Comparison of ENCODE assay signal across 8 cellular contexts in the genomic region with DNA sequence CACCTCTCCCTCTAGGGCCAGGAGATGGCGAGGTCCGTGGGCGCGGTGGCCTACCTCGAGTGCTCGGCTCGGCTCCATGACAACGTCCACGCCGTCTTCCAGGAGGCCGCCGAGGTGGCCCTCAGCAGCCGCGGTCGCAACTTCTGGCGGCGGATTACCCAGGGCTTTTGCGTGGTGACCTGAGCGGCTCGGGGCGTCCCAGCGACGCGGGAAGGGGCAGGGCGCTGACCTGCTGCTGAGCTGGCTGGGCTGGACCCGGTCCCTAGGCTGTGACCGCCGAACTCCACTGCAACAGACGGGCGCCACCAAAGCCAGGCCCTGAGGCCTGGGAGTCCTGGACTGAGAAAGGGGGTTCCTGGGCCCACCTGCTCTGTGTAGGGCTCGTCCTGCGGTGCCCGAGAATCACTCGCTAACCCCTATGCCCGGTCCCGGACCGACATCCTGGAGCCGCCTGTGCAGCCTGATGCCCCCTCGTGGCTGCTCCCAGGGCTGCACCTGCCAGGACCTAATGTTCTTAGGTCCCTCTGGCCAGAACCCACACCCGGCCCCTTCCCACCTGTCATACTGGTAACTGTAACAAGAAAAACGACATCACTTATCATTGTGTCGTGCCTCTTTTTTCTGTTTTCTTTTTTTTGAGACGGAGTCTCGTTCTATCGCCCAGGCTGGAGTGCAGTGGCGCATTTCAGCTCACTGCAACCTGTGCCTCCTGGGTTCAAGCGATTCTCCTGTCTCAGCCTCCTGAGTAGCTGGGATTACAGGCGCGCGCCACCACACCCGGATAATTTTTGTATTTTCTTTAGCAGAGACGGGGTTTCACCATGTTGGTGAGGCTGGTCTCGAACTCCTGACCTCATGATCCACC. TPM values are rescaled to one million over a fixed set of nuclear protein-coding genes. Genes with fewer than 3 reads are reported as not detected.
DNase-seq lines count a peak whose midpoint lies in the region; ATAC-seq, FAIRE-seq and TF ChIP-seq lines count a peak whose summit lies in the region.

No MANE protein-coding gene starts in this region.

- H3K4me3 ChIP-seq in bronchial epithelial cell (ENCODE audit: low read depth, low read length) (no peak overlapping the region), kidney epithelial cell (ENCODE audit: low read depth, low read length) (peak overlapping the region; percentile 2)

- FAIRE-seq in bronchial epithelial cell (lab: Jason Lieb, UNC), result no peak

- peaks cover 23% of the 10 kb centered on the region for H3K36me3 ChIP-seq in bronchial epithelial cell (ENCODE audit: control insufficient read depth, insufficient read depth, low read length)
- H3K36me3 ChIP-seq in kidney epithelial cell (ENCODE audit: control insufficient read depth, insufficient read depth, low read length), result no peaks in the 10 kb centered on the region

- TF ChIP-seq CTCF in bronchial epithelial cell (IDR thresholded peaks at IDR 0.05; ENCODE audit: insufficient read depth, low read length, severe bottlenecking) (peak; percentile 82), kidney epithelial cell (IDR thresholded peaks at IDR 0.05; ENCODE audit: insufficient read depth, low read length, poor library complexity, severe bottlenecking) (peak; percentile 99)

- H3K27me3 ChIP-seq in bronchial epithelial cell (ENCODE audit: control insufficient read depth, insufficient read depth, low read length), result no peaks in the 10 kb centered on the region
- H3K27me3 ChIP-seq in kidney epithelial cell (ENCODE audit: control insufficient read depth, insufficient read depth, low read length), result no peaks in the 10 kb centered on the region

- no peak for ATAC-seq in GM18498 (IDR thresholded peaks at IDR 0.05; ENCODE audit: unreplicated experiment)

- peak; percentile 83 for DNase-seq in D341Med (ENCODE audit: low spot score)
- DNase-seq in LHCN-M2 (ENCODE audit: low read depth), result peak; percentile 33
- peak; percentile 36 for DNase-seq in activated CD4-positive, CD25-positive, alpha-beta regulatory T cell treated with anti-CD3 and anti-CD28 coated beads, Interleukin-2, amount 50 U/mL, for 16 hours (ENCODE audit: low read depth, low spot score)
- DNase-seq in bronchial epithelial cell (ENCODE audit: low read depth), result no peak
- no peak for DNase-seq in kidney epithelial cell (ENCODE audit: low read depth)
- peak; percentile 78 for DNase-seq in stimulated activated CD4-positive, alpha-beta T cell treated with anti-CD3 and anti-CD28 coated beads, Interleukin-1b, Interleukin-23, amount 100 ng/mL, for 48 hours
- no peak for DNase-seq in NCI-H2081 (lab: John Stamatoyannopoulos, UW)

RNA-seq across cellular contexts. Expression of a gene that starts 15.0 kb away (rescaled TPM):
- total RNA-seq in LHCN-M2 (2014; rRNA removed), result 0.57 and 1.0 TPM in 2 replicates
- polyA plus RNA-seq in LHCN-M2 (2012), result 6.1 TPM
- 222 and 247 TPM in 2 replicates for total RNA-seq in bronchial epithelial cell
- total RNA-seq in kidney epithelial cell, result 97.0 and 112 TPM in 2 replicates

RNA-seq across cellular contexts. Expression of a gene that starts 47.4 kb away (rescaled TPM):
- 24.1 and 26.3 TPM in 2 replicates for total RNA-seq in LHCN-M2 (2014; rRNA removed)
- polyA plus RNA-seq in LHCN-M2 (2012), result 21.1 TPM
- 38.4 and 49.0 TPM in 2 replicates for total RNA-seq in bronchial epithelial cell
- 36.2 and 52.1 TPM in 2 replicates for total RNA-seq in kidney epithelial cell

RNA-seq across cellular contexts. Expression of a gene that starts 48.7 kb away (rescaled TPM):
- total RNA-seq in LHCN-M2 (2014; rRNA removed), result not detected in 2 replicates
- 0.26 TPM for polyA plus RNA-seq in LHCN-M2 (2012)
- 2.0 and 2.9 TPM in 2 replicates for total RNA-seq in bronchial epithelial cell
- 0.08 and 0.48 TPM in 2 replicates for total RNA-seq in kidney epithelial cell

Comparison
In these comparisons a context has a peak if more than half of its experiments do, and no peak if none do; other contexts are left out.
1. DNase-seq: peak in D341Med (single experiment), LHCN-M2 (single experiment), activated CD4-positive, CD25-positive, alpha-beta regulatory T cell treated with anti-CD3 and anti-CD28 coated beads, Interleukin-2, amount 50 U/mL, for 16 hours (single experiment) and stimulated activated CD4-positive, alpha-beta T cell treated with anti-CD3 and anti-CD28 coated beads, Interleukin-1b, Interleukin-23, amount 100 ng/mL, for 48 hours (single experiment); none in bronchial epithelial cell (single experiment), kidney epithelial cell (single experiment) and NCI-H2081 (0 of 2).
2. RNA of a gene that starts 15.0 kb away (total RNA-seq): 222 to 247 TPM in bronchial epithelial cell and 97.0 to 112 TPM in kidney epithelial cell; 0.57 to 1.0 TPM in LHCN-M2; every median in the first group is over 10 times any median in the second.